In genomic region chr9:128845186-128845931, GRCh38 we compare ENCODE assay signal across 14 cellular contexts. TPM values are rescaled to one million over a fixed set of nuclear protein-coding genes. Genes with fewer than 3 reads are reported as not detected.
DNase-seq lines count a peak whose midpoint lies in the region; ATAC-seq and TF ChIP-seq lines count a peak whose summit lies in the region.
"Had no signal": no experiment of that assay in that cellular context is flagged by ENCODE, and none has a peak within 500 bp of the region (broad histone marks: within the 10 kb centered on the region; RNA-seq: fewer than 3 reads in every experiment).

No MANE protein-coding gene starts in this region.

- no peaks in the 10 kb centered on the region for H3K27me3 ChIP-seq in brain microvascular endothelial cell (replicated peaks)

- TF ChIP-seq CTCF in brain microvascular endothelial cell (IDR thresholded peaks at IDR 0.05; ENCODE audit: low read depth, low read length, missing control alignments) (peak; percentile 34), mesothelial cell of epicardium (IDR thresholded peaks at IDR 0.05; ENCODE audit: unreplicated experiment) (no peak)

- H3K36me3 Mint-ChIP-seq in mesothelial cell of epicardium = peaks cover 10% of the 10 kb centered on the region

- no peak overlapping the region for H3K27ac ChIP-seq in brain microvascular endothelial cell
- H3K27ac ChIP-seq: HL-60 had no signal

- no peak overlapping the region for H3K4me3 ChIP-seq in brain microvascular endothelial cell (ENCODE audit: low read depth, low read length)
- H3K4me3 ChIP-seq: lung had no signal

- peaks cover 9% of the 10 kb centered on the region for H3K4me1 Mint-ChIP-seq in mesothelial cell of epicardium

- H3K9me3 Mint-ChIP-seq in mesothelial cell of epicardium = peaks cover 14% of the 10 kb centered on the region
- H3K9me3 Mint-ChIP-seq: CD4-positive, alpha-beta T cell had no signal

- peak; percentile 64 for DNase-seq in COLO668 (lab: John Stamatoyannopoulos, UW; ENCODE audit: unreplicated experiment)
- peak; percentile 34 for DNase-seq in NCI-H1694 treated with DMSO at 0.1 percent for 48 hours (lab: John Stamatoyannopoulos, UW)
- DNase-seq in brain microvascular endothelial cell = no peak
- no peak for DNase-seq in mesothelial cell of epicardium (ENCODE audit: low spot score in 2 of 2, unreplicated experiment in 2 of 2)
- DNase-seq in central memory CD4-positive, alpha-beta T cell = no peak
- DNase-seq: activated CD4-positive, CD25-positive, alpha-beta regulatory T cell; CD4-positive, alpha-beta T cell; NCI-H748 treated with DMSO at 0.1 percent for 48 hours had no signal

- ATAC-seq in HG03571 (IDR thresholded peaks at IDR 0.05; ENCODE audit: unreplicated experiment) (no peak), GM18870 (IDR thresholded peaks at IDR 0.05; ENCODE audit: unreplicated experiment) (no peak), GM19035 (IDR thresholded peaks at IDR 0.05; ENCODE audit: unreplicated experiment) (no peak)

- H3K36me3 ChIP-seq in brain microvascular endothelial cell (replicated peaks) = no peaks in the 10 kb centered on the region

- no peaks in the 10 kb centered on the region for H3K27me3 Mint-ChIP-seq in mesothelial cell of epicardium (ENCODE audit: low read depth)
- H3K27me3 Mint-ChIP-seq: activated naive CD8-positive, alpha-beta T cell; CD4-positive, alpha-beta T cell had no signal

- H3K27ac Mint-ChIP-seq in mesothelial cell of epicardium = peak overlapping the region; percentile 59
- H3K27ac Mint-ChIP-seq: activated naive CD8-positive, alpha-beta T cell; CD4-positive, alpha-beta T cell had no signal

- peak overlapping the region; percentile 26 for H3K4me3 Mint-ChIP-seq in mesothelial cell of epicardium
- H3K4me3 Mint-ChIP-seq: activated naive CD8-positive, alpha-beta T cell; CD4-positive, alpha-beta T cell had no signal

- in situ Hi-C loops in brain microvascular endothelial cell (cut with HindIII; ENCODE audit: low pct_ligation_motif_present, low sequenced_read_pairs) = no loop called here

RNA-seq across cellular contexts. Expression of gene SPOUT1, which starts 15.8 kb away (rescaled TPM):
- 34.6 to 44.8 TPM (median 38.1 TPM) in 3 replicates for total RNA-seq in mesothelial cell of epicardium

RNA-seq across cellular contexts. Expression of gene ENDOG, which starts 27.1 kb away (rescaled TPM):
- 9.8 to 10.4 TPM (median 10.1 TPM) in 3 replicates for total RNA-seq in mesothelial cell of epicardium

RNA-seq across cellular contexts. Expression of gene KYAT1, which starts 36.4 kb away (rescaled TPM):
- 6.6 to 9.2 TPM (median 8.0 TPM) in 3 replicates for total RNA-seq in mesothelial cell of epicardium

RNA-seq across cellular contexts. Expression of gene LRRC8A, which starts 36.6 kb away (rescaled TPM):
- total RNA-seq in mesothelial cell of epicardium = 33.9 to 35.9 TPM (median 34.6 TPM) in 3 replicates

RNA-seq across cellular contexts. Expression of gene TBC1D13, which starts 58.3 kb away (rescaled TPM):
- 34.9 to 37.8 TPM (median 35.4 TPM) in 3 replicates for total RNA-seq in mesothelial cell of epicardium

Comparison
In these comparisons a context has a peak if more than half of its experiments do, and no peak if none do; other contexts are left out.
1. DNase-seq: peak in COLO668 (single experiment) and NCI-H1694 treated with DMSO at 0.1 percent for 48 hours (single experiment); none in brain microvascular endothelial cell (single experiment), mesothelial cell of epicardium (0 of 2) and central memory CD4-positive, alpha-beta T cell (single experiment).